Comparison of ENCODE assay signal across 23 cellular contexts in genomic region chr10:11530806-11531205, GRCh38.
DNase-seq lines count a peak whose midpoint lies in the region; ATAC-seq and FAIRE-seq lines count a peak whose summit lies in the region.
"Had no signal": no experiment of that assay in that cellular context is flagged by ENCODE, and none has a peak within 500 bp of the region (broad histone marks: within the 10 kb centered on the region; RNA-seq: fewer than 3 reads in every experiment).

No MANE protein-coding gene starts in this region.

- H3K4me3 ChIP-seq in SJCRH30: no peak overlapping the region
- H3K4me3 ChIP-seq: GM23248, Peyer's patch had no signal

- H3K27me3 ChIP-seq in SJCRH30: no peaks in the 10 kb centered on the region
- H3K27me3 ChIP-seq: Peyer's patch had no signal

- peaks cover 50% of the 10 kb centered on the region for H3K4me1 Mint-ChIP-seq in memory B cell

- no peak for ATAC-seq in memory B cell (ENCODE audit: low read depth)
- ATAC-seq in GM21526 (IDR thresholded peaks at IDR 0.05; ENCODE audit: low FRiP score, unreplicated experiment): no peak
- ATAC-seq: Right ventricle myocardium inferior had no signal

- peak overlapping the region; percentile 86 for H3K27ac Mint-ChIP-seq in memory B cell
- H3K27ac Mint-ChIP-seq: CD14-positive monocyte had no signal

- no peaks in the 10 kb centered on the region for H3K36me3 ChIP-seq in SJCRH30

- FAIRE-seq in GM19239 (lab: Jason Lieb, UNC) (peak; percentile 40), RCC 7860 (lab: Jason Lieb, UNC) (no peak)
- FAIRE-seq: G401.6 had no signal

- H3K4me3 Mint-ChIP-seq in memory B cell: peak overlapping the region; percentile 37
- H3K4me3 Mint-ChIP-seq: CD14-positive monocyte had no signal

- H3K9me3 Mint-ChIP-seq in memory B cell: no peaks in the 10 kb centered on the region

- peaks cover 8% of the 10 kb centered on the region for H3K4me1 ChIP-seq in SJCRH30

- DNase-seq in DMS 273 (lab: John Stamatoyannopoulos, UW; ENCODE audit: unreplicated experiment): peak; percentile 23
- DNase-seq in DMS 273 treated with DMSO at 0.1 percent for 48 hours (lab: John Stamatoyannopoulos, UW): no peak
- DNase-seq in GM19239 (ENCODE audit: insufficient read length, low spot score): no peak
- DNase-seq in SJCRH30: peak; percentile 16 to 59
- no peak for DNase-seq in memory B cell (ENCODE audit: low spot score in 2 of 2)
- DNase-seq in RCC 7860 (ENCODE audit: low spot score): no peak
- DNase-seq in GDM1 (lab: John Stamatoyannopoulos, UW): no peak
- DNase-seq: AML-193, DND-41, GM23248, HCEC 1CT, KBM-7, NCI-H1048, NCI-H1436 treated with DMSO at 0.1 percent for 48 hours, NCI-H2029 treated with DMSO at 0.1 percent for 48 hours, NCI-H2171, NCI-H526, Peyer's patch had no signal

- H3K9me3 ChIP-seq in SJCRH30 (replicated peaks): no peaks in the 10 kb centered on the region
- H3K9me3 ChIP-seq: Peyer's patch had no signal

- H3K27me3 Mint-ChIP-seq in memory B cell: no peaks in the 10 kb centered on the region

- peaks cover 12% of the 10 kb centered on the region for H3K36me3 Mint-ChIP-seq in memory B cell

- H3K27ac ChIP-seq in SJCRH30: no peak overlapping the region
- H3K27ac ChIP-seq: 22Rv1, GM23248, Peyer's patch had no signal

Comparison
In these comparisons a context has a peak if more than half of its experiments do, and no peak if none do; other contexts are left out.
1. DNase-seq: peak in DMS 273 (single experiment) and SJCRH30 (2 of 2); none in DMS 273 treated with DMSO at 0.1 percent for 48 hours (single experiment), GM19239 (single experiment), memory B cell (0 of 2), RCC 7860 (single experiment) and GDM1 (single experiment).